Comparison of ENCODE assay signal across 7 cellular contexts in the genomic region with DNA sequence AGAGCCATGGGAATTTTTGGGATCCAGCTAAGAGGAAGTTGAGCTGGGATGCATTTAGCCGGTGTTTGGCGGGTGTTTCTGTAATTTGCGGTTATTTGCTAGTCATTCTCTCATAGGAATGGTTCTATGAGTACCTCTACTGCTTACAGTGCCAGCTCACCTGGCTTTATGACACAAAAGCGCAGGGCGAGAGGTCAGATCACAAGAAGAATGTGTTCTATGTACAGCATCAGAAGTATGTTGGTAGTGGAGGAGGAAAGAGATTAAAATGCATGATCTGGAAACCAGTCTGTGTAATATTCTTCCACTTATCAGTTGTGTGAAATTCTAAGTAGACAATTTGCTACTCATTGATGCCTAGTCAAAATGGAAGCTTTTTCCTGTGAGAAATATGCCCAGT.
"Had no signal": no experiment of that assay in that cellular context is flagged by ENCODE, and none has a peak within 500 bp of the region (broad histone marks: within the 10 kb centered on the region; RNA-seq: fewer than 3 reads in every experiment).

No MANE protein-coding gene starts in this region.

- DNase-seq: IMR-90, KBM-7, KG1 had no signal

- H3K4me3 Mint-ChIP-seq: IgD-negative memory B cell had no signal

- H3K9me3 Mint-ChIP-seq: IgD-negative memory B cell had no signal

- H3K4me3 ChIP-seq: K562 had no signal

- H3K4me1 Mint-ChIP-seq: IgD-negative memory B cell had no signal

- ATAC-seq: HepG2, K562 had no signal

- H3K27ac Mint-ChIP-seq: IgD-negative memory B cell had no signal

- H3K27ac ChIP-seq: HL-60 had no signal

- H3K36me3 Mint-ChIP-seq: IgD-negative memory B cell had no signal
